9 cellular contexts compared by ENCODE assay signal in genomic region chr18:26133652-26134051, GRCh38. TPM values are rescaled to one million over a fixed set of nuclear protein-coding genes. Genes with fewer than 3 reads are reported as not detected.
DNase-seq lines count a peak whose midpoint lies in the region; ATAC-seq, FAIRE-seq and TF ChIP-seq lines count a peak whose summit lies in the region.
"Had no signal": no experiment of that assay in that cellular context is flagged by ENCODE, and none has a peak within 500 bp of the region (broad histone marks: within the 10 kb centered on the region; RNA-seq: fewer than 3 reads in every experiment).

Gene PSMA8, plus strand, starts transcription at chr18:26133869. Its CDS starts 97 bp downstream, at chr18:26133966.

- no peak for FAIRE-seq in astrocyte (lab: Jason Lieb, UNC)
- FAIRE-seq in H54 (lab: Jason Lieb, UNC): no peak

- H2AFZ ChIP-seq in astrocyte (ENCODE audit: low read depth, low read length): peak within 1 kb of the TSS; percentile 26
- peak within 1 kb of the TSS; percentile 16 for H2AFZ ChIP-seq in smooth muscle cell (ENCODE audit: low read depth)

- WGBS in smooth muscle cell (ENCODE audit: low lambda C conversion rate): 54% methylated on average over 31 of the region's 31 CpGs
- WGBS in prostate gland: 83% methylated on average over 31 of the region's 31 CpGs

- intact Hi-C loops in CD8-positive, alpha-beta T cell (cut with DNase I, micrococcal nuclease): loop anchor here in 1 of 2 experiments (5.0 kb wide), 1 partner anchor 41 kb away; the partner anchor contains the start of gene SS18
- intact Hi-C loops in prostate gland (cut with DNase I): no loop called here

- H3K9me3 Mint-ChIP-seq in CD8-positive, alpha-beta T cell: no peaks in the 10 kb centered on the region
- no peaks in the 10 kb centered on the region for H3K9me3 Mint-ChIP-seq in T-helper 1 cell treated with Interleukin-12 subunit alpha and Interleukin-12 subunit beta and Interleukin-4 antibody, amounts not matched to agents 30 μg/mL and 1 μg/mL, for 36 hours
- no peaks in the 10 kb centered on the region for H3K9me3 Mint-ChIP-seq in astrocyte (ENCODE audit: unreplicated experiment)

- H3K4me1 Mint-ChIP-seq in CD8-positive, alpha-beta T cell (ENCODE audit: low read depth): no peaks in the 10 kb centered on the region
- H3K4me1 Mint-ChIP-seq in T-helper 1 cell treated with Interleukin-12 subunit alpha and Interleukin-12 subunit beta and Interleukin-4 antibody, amounts not matched to agents 30 μg/mL and 1 μg/mL, for 36 hours (ENCODE audit: low read depth): no peaks in the 10 kb centered on the region
- no peaks in the 10 kb centered on the region for H3K4me1 Mint-ChIP-seq in astrocyte (ENCODE audit: low read depth, unreplicated experiment)

- no peaks in the 10 kb centered on the region for H3K27me3 Mint-ChIP-seq in CD8-positive, alpha-beta T cell (ENCODE audit: low read depth)
- peaks cover 9% of the 10 kb centered on the region for H3K27me3 Mint-ChIP-seq in T-helper 1 cell treated with Interleukin-12 subunit alpha and Interleukin-12 subunit beta and Interleukin-4 antibody, amounts not matched to agents 30 μg/mL and 1 μg/mL, for 36 hours (ENCODE audit: low read depth)
- no peaks in the 10 kb centered on the region for H3K27me3 Mint-ChIP-seq in astrocyte (ENCODE audit: low read depth, unreplicated experiment)

- CTCF ChIA-PET in CD8-positive, alpha-beta T cell (lab: Charles Lee): interaction anchor here (0.8 kb wide), 1 partner anchor 41 kb away, joined by 3 read pairs; no protein-coding TSS in a partner anchor

- H3K79me2 ChIP-seq in astrocyte (ENCODE audit: insufficient read depth, low read length) (no peaks in the 10 kb centered on the region), smooth muscle cell (ENCODE audit: low read depth) (no peaks in the 10 kb centered on the region)

- H3F3A ChIP-seq in smooth muscle cell (ENCODE audit: low read depth): no peaks in the 10 kb centered on the region

- POLR2A ChIA-PET in CD8-positive, alpha-beta T cell (lab: Charles Lee): interaction anchor here (2.0 kb wide), 1 partner anchor 42 kb away, joined by 6 read pairs; no protein-coding TSS in a partner anchor

- peak within 1 kb of the TSS; percentile 77 for H3K4me3 Mint-ChIP-seq in CD8-positive, alpha-beta T cell
- peak within 1 kb of the TSS; percentile 55 for H3K4me3 Mint-ChIP-seq in T-helper 1 cell treated with Interleukin-12 subunit alpha and Interleukin-12 subunit beta and Interleukin-4 antibody, amounts not matched to agents 30 μg/mL and 1 μg/mL, for 36 hours
- no peak within 1 kb of the TSS for H3K4me3 Mint-ChIP-seq in astrocyte (ENCODE audit: unreplicated experiment)

- peak; percentile 10 to 75 (median 35) for DNase-seq in CD8-positive, alpha-beta T cell
- DNase-seq in astrocyte (ENCODE audit: low read depth) (no peak), smooth muscle cell (lab: John Stamatoyannopoulos, UW; ENCODE audit: unreplicated experiment) (no peak), kidney tubule cell (ENCODE audit: low spot score) (no peak), H54 (ENCODE audit: insufficient read length, low spot score) (no peak), prostate gland (ENCODE audit: low spot score) (no peak)

- H4K20me1 ChIP-seq in astrocyte (ENCODE audit: insufficient read depth, low read length) (no peaks in the 10 kb centered on the region), smooth muscle cell (ENCODE audit: low read depth) (no peaks in the 10 kb centered on the region)

- peak; percentile 88 for ATAC-seq in CD8-positive, alpha-beta T cell
- ATAC-seq in HG02588 (IDR thresholded peaks at IDR 0.05; ENCODE audit: unreplicated experiment): no peak

- H3K27me3 ChIP-seq in CD8-positive, alpha-beta T cell (ENCODE audit: insufficient read depth, low read length): no peaks in the 10 kb centered on the region
- no peaks in the 10 kb centered on the region for H3K27me3 ChIP-seq in astrocyte (ENCODE audit: insufficient read depth, low read length)
- H3K27me3 ChIP-seq in smooth muscle cell (ENCODE audit: low read depth): peaks cover 44% of the 10 kb centered on the region
- H3K27me3 ChIP-seq in prostate gland (replicated peaks; ENCODE audit: insufficient read depth): no peaks in the 10 kb centered on the region

- no peaks in the 10 kb centered on the region for H3K36me3 Mint-ChIP-seq in CD8-positive, alpha-beta T cell
- no peaks in the 10 kb centered on the region for H3K36me3 Mint-ChIP-seq in T-helper 1 cell treated with Interleukin-12 subunit alpha and Interleukin-12 subunit beta and Interleukin-4 antibody, amounts not matched to agents 30 μg/mL and 1 μg/mL, for 36 hours (ENCODE audit: low read depth)
- H3K36me3 Mint-ChIP-seq in astrocyte (ENCODE audit: low read depth, unreplicated experiment): no peaks in the 10 kb centered on the region

- H3K4me2 ChIP-seq in astrocyte (ENCODE audit: low read length): no peak within 1 kb of the TSS
- no peak within 1 kb of the TSS for H3K4me2 ChIP-seq in smooth muscle cell

- peak within 1 kb of the TSS; percentile 40 for H3K27ac ChIP-seq in CD8-positive, alpha-beta T cell (ENCODE audit: low read depth, low read length)
- no peak within 1 kb of the TSS for H3K27ac ChIP-seq in astrocyte (ENCODE audit: low read depth, low read length)
- no peak within 1 kb of the TSS for H3K27ac ChIP-seq in smooth muscle cell (ENCODE audit: low read depth)
- H3K27ac ChIP-seq in prostate gland: no peak within 1 kb of the TSS
- H3K27ac ChIP-seq: SK-N-MC had no signal

- TF ChIP-seq CTCF in CD8-positive, alpha-beta T cell (IDR thresholded peaks at IDR 0.05): no peak
- TF ChIP-seq CTCF in astrocyte (IDR thresholded peaks at IDR 0.05; ENCODE audit: insufficient read depth, low read depth, low read length) (no peak), smooth muscle cell (IDR thresholded peaks at IDR 0.05; ENCODE audit: borderline replicate concordance, insufficient read depth, poor library complexity, severe bottlenecking) (no peak), prostate gland (IDR thresholded peaks at IDR 0.05) (no peak)

- H3K4me3 ChIP-seq in CD8-positive, alpha-beta T cell (ENCODE audit: low read depth, low read length): no peak within 1 kb of the TSS
- H3K4me3 ChIP-seq in astrocyte (ENCODE audit: insufficient read depth, low read depth, low read length) (no peak within 1 kb of the TSS), smooth muscle cell (no peak within 1 kb of the TSS), prostate gland (no peak within 1 kb of the TSS)
- H3K4me3 ChIP-seq: SK-N-MC had no signal

- H3K9ac ChIP-seq in astrocyte (ENCODE audit: low read length): no peak within 1 kb of the TSS
- no peak within 1 kb of the TSS for H3K9ac ChIP-seq in smooth muscle cell (ENCODE audit: low read depth)

- H3K36me3 ChIP-seq in CD8-positive, alpha-beta T cell (ENCODE audit: insufficient read depth, low read length): no peaks in the 10 kb centered on the region
- H3K36me3 ChIP-seq in astrocyte (ENCODE audit: insufficient read depth, low read length) (no peaks in the 10 kb centered on the region), smooth muscle cell (ENCODE audit: low read depth) (no peaks in the 10 kb centered on the region), prostate gland (no peaks in the 10 kb centered on the region)

- no peaks in the 10 kb centered on the region for H3K4me1 ChIP-seq in CD8-positive, alpha-beta T cell (ENCODE audit: insufficient read depth, low read length)
- no peaks in the 10 kb centered on the region for H3K4me1 ChIP-seq in astrocyte (ENCODE audit: insufficient read depth, low read length)
- no peaks in the 10 kb centered on the region for H3K4me1 ChIP-seq in smooth muscle cell (ENCODE audit: low read depth)
- no peaks in the 10 kb centered on the region for H3K4me1 ChIP-seq in prostate gland (replicated peaks)

- TF ChIP-seq POLR2A in H54 (IDR thresholded peaks at IDR 0.05; ENCODE audit: low read depth, low read length) (no peak), prostate gland (IDR thresholded peaks at IDR 0.05) (no peak)

- no peaks in the 10 kb centered on the region for H3K9me3 ChIP-seq in CD8-positive, alpha-beta T cell (ENCODE audit: low read length)
- H3K9me3 ChIP-seq in astrocyte (ENCODE audit: insufficient read depth, low read depth, low read length): no peaks in the 10 kb centered on the region
- no peaks in the 10 kb centered on the region for H3K9me3 ChIP-seq in smooth muscle cell (replicated peaks; ENCODE audit: low read depth)
- H3K9me3 ChIP-seq in prostate gland: no peaks in the 10 kb centered on the region

- peak within 1 kb of the TSS; percentile 88 for H3K27ac Mint-ChIP-seq in CD8-positive, alpha-beta T cell
- peak within 1 kb of the TSS; percentile 71 for H3K27ac Mint-ChIP-seq in T-helper 1 cell treated with Interleukin-12 subunit alpha and Interleukin-12 subunit beta and Interleukin-4 antibody, amounts not matched to agents 30 μg/mL and 1 μg/mL, for 36 hours
- no peak within 1 kb of the TSS for H3K27ac Mint-ChIP-seq in astrocyte (ENCODE audit: unreplicated experiment)

RNA-seq across cellular contexts. Expression of gene PSMA8, which starts in this region (rescaled TPM):
- under 1 TPM in 1 of 2 experiments, not detected in 1; 0.25 TPM for total RNA-seq in CD8-positive, alpha-beta T cell
- total RNA-seq in astrocyte (not detected in 2 replicates), smooth muscle cell (0.49 TPM in 1 of 2 replicates, not detected in the other), prostate gland (1 to 10 TPM in 1 of 2 donors, not detected in 1; 2.9 TPM)
- polyA plus RNA-seq in smooth muscle cell: not detected in 2 replicates

Comparison
In these comparisons a context has a peak if more than half of its experiments do, and no peak if none do; other contexts are left out.
1. Peak in DNase-seq, ATAC-seq and H3K27ac ChIP-seq in CD8-positive, alpha-beta T cell; RNA of the gene not detected or under 1 TPM.